1 cellular context compared by ENCODE assay signal in genomic region chr5:174726916-174727793, GRCh38.
TF ChIP-seq lines count a peak whose summit lies in the region.

No MANE protein-coding gene starts in this region.

TF ChIP-seq in GM23338, 12 proteins besides CTCF, POLR2A, EP300 and RAD21 (continued from another document):
- TF ChIP-seq REST (IDR thresholded peaks at IDR 0.05; ENCODE audit: unreplicated experiment) (no peak), STAT1 (IDR thresholded peaks at IDR 0.05; ENCODE audit: unreplicated experiment) (no peak)
